In the genomic region with DNA sequence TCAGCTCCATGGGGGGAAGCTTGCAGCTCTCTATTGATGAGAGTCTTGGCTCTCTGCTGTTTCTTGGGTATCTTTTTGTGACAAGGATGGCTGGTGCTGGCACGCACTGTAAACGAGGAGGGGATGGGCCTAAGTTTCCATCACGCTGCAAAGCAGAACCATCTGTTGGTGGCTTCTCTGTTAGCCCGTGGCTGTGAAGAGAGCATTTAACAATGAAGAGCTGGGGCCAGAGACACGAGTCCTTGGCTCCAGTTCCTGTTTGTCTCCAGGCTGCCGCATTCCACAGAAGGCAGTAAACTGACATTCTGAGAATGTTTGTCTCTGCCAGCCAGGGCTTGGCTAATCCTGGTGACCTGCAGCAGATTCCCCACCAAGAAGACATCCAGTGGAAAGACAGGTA, we compare ENCODE assay signal across 11 cellular contexts.
DNase-seq lines count a peak whose midpoint lies in the region; ATAC-seq and TF ChIP-seq lines count a peak whose summit lies in the region.
"Had no signal": no experiment of that assay in that cellular context is flagged by ENCODE, and none has a peak within 500 bp of the region (broad histone marks: within the 10 kb centered on the region; RNA-seq: fewer than 3 reads in every experiment).

No MANE protein-coding gene starts in this region.

- peak overlapping the region; percentile 47 for H3K9ac ChIP-seq in skeletal muscle satellite cell (ENCODE audit: low read depth, low read length)
- H3K9ac ChIP-seq: parathyroid adenoma had no signal

- peaks cover 21% of the 10 kb centered on the region for H3K4me1 ChIP-seq in foreskin keratinocyte
- peaks cover 21% of the 10 kb centered on the region for H3K4me1 ChIP-seq in skeletal muscle satellite cell (ENCODE audit: control insufficient read depth, insufficient read depth, low read length)
- H3K4me1 ChIP-seq: parathyroid adenoma had no signal

- H3K4me3 ChIP-seq in skeletal muscle satellite cell (ENCODE audit: low read length), result no peak overlapping the region
- H3K4me3 ChIP-seq: coronary artery had no signal

- no peak for TF ChIP-seq CTCF in foreskin keratinocyte (conservative IDR thresholded peaks at IDR 0.05)

- no peaks in the 10 kb centered on the region for H3K9me3 ChIP-seq in skeletal muscle satellite cell (replicated peaks; ENCODE audit: low read length)

- peak overlapping the region; percentile 47 for H3K4me2 ChIP-seq in skeletal muscle satellite cell (ENCODE audit: low read length)

- no peaks in the 10 kb centered on the region for H3K36me3 ChIP-seq in skeletal muscle satellite cell (ENCODE audit: insufficient read depth, low read length)

- H3K27me3 ChIP-seq in foreskin keratinocyte (no peaks in the 10 kb centered on the region), skeletal muscle satellite cell (ENCODE audit: control insufficient read depth, insufficient read depth, low read length) (no peaks in the 10 kb centered on the region)

- DNase-seq in HCEC 1CT (peak; percentile 27), amniotic stem cell (lab: John Stamatoyannopoulos, UW) (peak; percentile 36), foreskin keratinocyte (peak; percentile 32 to 51), GM19240 (ENCODE audit: insufficient read length, low spot score) (no peak), NCI-H2227 treated with DMSO at 0.1 percent for 48 hours (lab: John Stamatoyannopoulos, UW) (no peak)
- DNase-seq: activated T-cell treated with anti-CD3 and anti-CD28 coated beads, Interleukin-2, amount 50 U/mL, for 48 hours; NCI-H146 had no signal

- peak overlapping the region; percentile 87 for H3K27ac ChIP-seq in foreskin keratinocyte
- H3K27ac ChIP-seq: coronary artery, parathyroid adenoma had no signal

- no peak for ATAC-seq in foreskin keratinocyte
- ATAC-seq in GM21737 (IDR thresholded peaks at IDR 0.05; ENCODE audit: unreplicated experiment), result no peak

Comparison
In these comparisons a context has a peak if more than half of its experiments do, and no peak if none do; other contexts are left out.
1. DNase-seq: peak in HCEC 1CT (single experiment), amniotic stem cell (single experiment) and foreskin keratinocyte (2 of 2); none in GM19240 (single experiment) and NCI-H2227 treated with DMSO at 0.1 percent for 48 hours (single experiment).